Comparison of ENCODE assay signal across 1 cellular context in the genomic region with DNA sequence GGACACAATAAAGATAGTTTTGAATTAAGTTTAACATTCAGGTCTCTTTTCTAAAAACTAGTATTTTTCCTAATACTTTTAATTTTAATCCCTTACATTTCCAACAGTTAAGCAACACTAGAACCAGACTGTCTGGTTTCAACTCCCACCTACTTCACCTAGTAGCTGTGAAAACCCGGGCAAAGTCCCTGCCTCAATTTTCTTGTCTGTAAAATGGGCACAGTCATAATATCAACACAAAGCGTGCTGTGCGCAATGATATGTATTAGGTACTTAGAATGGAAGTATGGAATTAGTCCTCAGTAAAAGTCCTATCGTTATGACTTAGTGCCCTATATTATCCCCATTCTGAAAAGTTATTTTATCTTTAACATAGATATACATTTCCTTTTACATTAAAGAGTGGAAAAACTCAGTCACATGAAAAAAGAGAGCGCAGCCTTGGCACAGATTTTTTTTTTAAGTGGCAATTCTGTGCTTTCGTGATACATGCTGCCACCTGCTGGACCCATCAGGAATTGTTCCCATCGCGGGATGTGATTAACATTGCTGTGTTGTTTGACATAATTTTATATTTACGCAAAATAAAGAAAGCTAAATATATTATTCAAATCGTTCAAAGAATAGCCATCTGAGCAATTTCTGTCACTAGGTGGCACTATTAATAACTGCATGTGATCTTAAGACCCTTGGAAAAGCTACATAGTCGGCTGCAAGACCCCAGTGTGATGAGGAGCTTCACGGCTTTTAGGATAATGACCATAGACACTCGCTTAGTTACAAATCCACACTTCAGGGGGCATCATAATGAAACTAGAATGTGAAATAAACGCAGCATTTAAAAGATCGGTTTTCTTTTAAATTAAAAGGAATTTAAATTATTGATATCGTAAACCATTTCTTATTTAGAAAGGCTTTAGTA.
TF ChIP-seq lines count a peak whose summit lies in the region.

No MANE protein-coding gene starts in this region.

TF ChIP-seq in endothelial cell of umbilical vein, 7 proteins besides CTCF, POLR2A, EP300 and RAD21 (continued from another document):
- TF ChIP-seq MYC (IDR thresholded peaks at IDR 0.05; ENCODE audit: low read depth, low read length), result no peak
- TF ChIP-seq, protein P1, sequence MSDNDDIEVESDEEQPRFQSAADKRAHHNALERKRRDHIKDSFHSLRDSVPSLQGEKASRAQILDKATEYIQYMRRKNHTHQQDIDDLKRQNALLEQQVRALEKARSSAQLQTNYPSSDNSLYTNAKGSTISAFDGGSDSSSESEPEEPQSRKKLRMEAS (IDR thresholded peaks at IDR 0.05; ENCODE audit: insufficient read depth, insufficient read length), result no peak
- TF ChIP-seq FOS (IDR thresholded peaks at IDR 0.05; ENCODE audit: borderline replicate concordance, insufficient read depth, low read length), result no peak
- TF ChIP-seq POLR2AphosphoS5 (IDR thresholded peaks at IDR 0.05; ENCODE audit: insufficient read depth, low read depth, low read length), result no peak
TF ChIP-seq in endothelial cell of umbilical vein: peak in this region for 0.
